8 cellular contexts compared by ENCODE assay signal in genomic region chr2:144505245-144505801, GRCh38. TPM values are rescaled to one million over a fixed set of nuclear protein-coding genes. Genes with fewer than 3 reads are reported as not detected.
DNase-seq lines count a peak whose midpoint lies in the region; ATAC-seq and TF ChIP-seq lines count a peak whose summit lies in the region.

No MANE protein-coding gene starts in this region.

- peak in 1 of 2 donors; percentile 51 for ATAC-seq in upper lobe of left lung (ENCODE audit: low FRiP score in 2 of 2)

- H3K4me1 ChIP-seq in mesendoderm (ENCODE audit: control insufficient read depth, low read depth, low read length) (peaks cover 11% of the 10 kb centered on the region), upper lobe of left lung (peaks cover 44 to 57% (median 50%) of the 10 kb centered on the region in 4 donors)

- DNase-seq in activated gamma-delta T cell treated with Interleukin-2 at 50 U/mL for 16 hours (peak; percentile 17), activated gamma-delta T cell (lab: John Stamatoyannopoulos, UW) (no peak), caudate nucleus (lab: John Stamatoyannopoulos, UW) (no peak), mesendoderm (peak; percentile 60), upper lobe of left lung (no peak), DMS53 treated with DMSO at 0.1 percent for 48 hours (lab: John Stamatoyannopoulos, UW; ENCODE audit: unreplicated experiment) (no peak), dermis blood vessel endothelial cell (no peak), NCI-H1092 (lab: John Stamatoyannopoulos, UW) (no peak)

- peak overlapping the region; percentile 92 for H2BK15ac ChIP-seq in mesendoderm (replicated peaks; ENCODE audit: low read depth)

- H3K79me2 ChIP-seq in mesendoderm (ENCODE audit: control insufficient read depth, insufficient read depth, low read length): no peaks in the 10 kb centered on the region

- H3K4me3 ChIP-seq in mesendoderm (ENCODE audit: low read length) (no peak overlapping the region), upper lobe of left lung (no peak overlapping the region)

- TF ChIP-seq EP300 in upper lobe of left lung (IDR thresholded peaks at IDR 0.05): no peak

- no peak overlapping the region for H2BK5ac ChIP-seq in mesendoderm (ENCODE audit: low read length)

- no peak overlapping the region for H3K18ac ChIP-seq in mesendoderm (ENCODE audit: low read length)

- H3K56ac ChIP-seq in mesendoderm (ENCODE audit: low read length): no peak overlapping the region

- H3K4me2 ChIP-seq in mesendoderm (ENCODE audit: low read length): no peak overlapping the region

- TF ChIP-seq POLR2A in upper lobe of left lung (IDR thresholded peaks at IDR 0.05): no peak

- H3K27me3 ChIP-seq in mesendoderm (ENCODE audit: insufficient read depth, low read length, poor library complexity): no peaks in the 10 kb centered on the region
- no peaks in the 10 kb centered on the region for H3K27me3 ChIP-seq in upper lobe of left lung

- WGBS in mesendoderm (ENCODE audit: extremely low coverage, insufficient coverage, low lambda C conversion rate): no CpG with 5 or more reads among the region's 2 CpGs
- 43% methylated on average over 2 of the region's 2 CpGs for WGBS in upper lobe of left lung, 2 donors

- no peak overlapping the region for H2BK120ac ChIP-seq in mesendoderm (ENCODE audit: low read depth, low read length)

- no peaks in the 10 kb centered on the region for H3K9me3 ChIP-seq in upper lobe of left lung

- no peak overlapping the region for H4K8ac ChIP-seq in mesendoderm (ENCODE audit: low read depth, low read length)

- H3K79me1 ChIP-seq in mesendoderm (ENCODE audit: low read length): no peaks in the 10 kb centered on the region

- no peak overlapping the region for H3K23ac ChIP-seq in mesendoderm (ENCODE audit: low read length)

- no peak overlapping the region for H3K4ac ChIP-seq in mesendoderm (ENCODE audit: low read depth, low read length)

- no peaks in the 10 kb centered on the region for H3K36me3 ChIP-seq in mesendoderm (ENCODE audit: control insufficient read depth, insufficient read depth, low read length)
- no peaks in the 10 kb centered on the region for H3K36me3 ChIP-seq in upper lobe of left lung

- no peak overlapping the region for H3K9ac ChIP-seq in mesendoderm (ENCODE audit: low read length)

- TF ChIP-seq CTCF in upper lobe of left lung (IDR thresholded peaks at IDR 0.05): no peak

- no peak overlapping the region for H4K5ac ChIP-seq in mesendoderm (ENCODE audit: low read length)

- no peak overlapping the region for H2AK5ac ChIP-seq in mesendoderm (ENCODE audit: low read length)

- peak overlapping the region; percentile 98 for H3K27ac ChIP-seq in caudate nucleus (ENCODE audit: low read depth, low read length)
- H3K27ac ChIP-seq in mesendoderm (ENCODE audit: low read depth, low read length): no peak overlapping the region
- peak overlapping the region; percentile 50 to 99 (median 76) for H3K27ac ChIP-seq in upper lobe of left lung

RNA-seq across cellular contexts. Expression of gene ZEB2, which starts 14.6 kb away (rescaled TPM):
- 0.74 TPM for polyA plus RNA-seq in mesendoderm (2013, experiment 1 of 2)
- 0.83 TPM for polyA plus RNA-seq in mesendoderm (2013, experiment 2 of 2)
- 100 to 1,000 TPM; 104 to 237 (median 148) TPM for total RNA-seq in upper lobe of left lung
- 5.3 and 8.4 TPM in 2 replicates for total RNA-seq in dermis blood vessel endothelial cell

Comparison
In these comparisons a context has a peak if more than half of its experiments do, and no peak if none do; other contexts are left out.
1. DNase-seq: peak in activated gamma-delta T cell treated with Interleukin-2 at 50 U/mL for 16 hours (single experiment) and mesendoderm (single experiment); none in activated gamma-delta T cell (single experiment), caudate nucleus (0 of 61), upper lobe of left lung (0 of 2), DMS53 treated with DMSO at 0.1 percent for 48 hours (single experiment), dermis blood vessel endothelial cell (single experiment) and NCI-H1092 (single experiment).
2. RNA of gene ZEB2, which starts 14.6 kb away (total RNA-seq): 104 to 237 TPM in upper lobe of left lung; 5.3 to 8.4 TPM in dermis blood vessel endothelial cell; every median in the first group is over 10 times any median in the second.